13 cellular contexts compared by ENCODE assay signal in genomic region chr1:108079550-108079949, GRCh38.
DNase-seq lines count a peak whose midpoint lies in the region; ATAC-seq and TF ChIP-seq lines count a peak whose summit lies in the region.
"Had no signal": no experiment of that assay in that cellular context is flagged by ENCODE, and none has a peak within 500 bp of the region (broad histone marks: within the 10 kb centered on the region; RNA-seq: fewer than 3 reads in every experiment).

No MANE protein-coding gene starts in this region.

- no peak overlapping the region for H3K4me3 ChIP-seq in GM12865 (ENCODE audit: low read depth, low read length)
- H3K4me3 ChIP-seq: left lung, prostate gland had no signal

- no peaks in the 10 kb centered on the region for H3K36me3 Mint-ChIP-seq in activated CD4-positive, alpha-beta T cell treated with anti-CD3 and anti-CD28 coated beads for 36 hours (ENCODE audit: low read depth)
- peaks cover 2% of the 10 kb centered on the region for H3K36me3 Mint-ChIP-seq in activated naive CD8-positive, alpha-beta T cell

- H3K9me3 Mint-ChIP-seq in activated CD4-positive, alpha-beta T cell treated with anti-CD3 and anti-CD28 coated beads for 36 hours (ENCODE audit: low read depth) = no peaks in the 10 kb centered on the region
- H3K9me3 Mint-ChIP-seq in activated naive CD8-positive, alpha-beta T cell (ENCODE audit: low read depth) = no peaks in the 10 kb centered on the region

- no peaks in the 10 kb centered on the region for H3K27me3 Mint-ChIP-seq in activated CD4-positive, alpha-beta T cell treated with anti-CD3 and anti-CD28 coated beads for 36 hours
- H3K27me3 Mint-ChIP-seq in activated naive CD8-positive, alpha-beta T cell = no peaks in the 10 kb centered on the region

- POLR2A ChIA-PET in activated CD4-positive, alpha-beta T cell treated with anti-CD3 and anti-CD28 coated beads for 36 hours (lab: Charles Lee) = no interaction called here

- no peak for TF ChIP-seq CTCF in GM12865 (IDR thresholded peaks at IDR 0.05; ENCODE audit: insufficient read depth, low read depth, low read length, missing control alignments)

- intact Hi-C loops in activated CD4-positive, alpha-beta T cell treated with anti-CD3 and anti-CD28 coated beads for 36 hours (cut with DNase I, micrococcal nuclease) = no loop called here

- ATAC-seq in activated CD4-positive, alpha-beta T cell treated with anti-CD3 and anti-CD28 coated beads for 36 hours = peak; percentile 74
- ATAC-seq in GM18498 (IDR thresholded peaks at IDR 0.05; ENCODE audit: unreplicated experiment) (no peak), GM19467 (IDR thresholded peaks at IDR 0.05; ENCODE audit: unreplicated experiment) (no peak)
- ATAC-seq: left lung had no signal

- H3K27ac Mint-ChIP-seq in activated CD4-positive, alpha-beta T cell treated with anti-CD3 and anti-CD28 coated beads for 36 hours = peak overlapping the region; percentile 79
- peak overlapping the region; percentile 87 for H3K27ac Mint-ChIP-seq in activated naive CD8-positive, alpha-beta T cell

- H3K4me3 Mint-ChIP-seq in activated CD4-positive, alpha-beta T cell treated with anti-CD3 and anti-CD28 coated beads for 36 hours = no peak overlapping the region
- peak overlapping the region; percentile 30 for H3K4me3 Mint-ChIP-seq in activated naive CD8-positive, alpha-beta T cell

- DNase-seq in GM12865 (ENCODE audit: low read depth) = peak; percentile 32
- DNase-seq in activated CD4-positive, alpha-beta T cell treated with anti-CD3 and anti-CD28 coated beads for 36 hours = peak; percentile 71
- DNase-seq in stimulated activated CD4-positive, alpha-beta T cell treated with anti-CD3 and anti-CD28 coated beads, Interleukin-1b, Interleukin-23, amount 100 ng/mL, for 48 hours = peak; percentile 46
- DNase-seq in NCI-H345 (lab: John Stamatoyannopoulos, UW) = no peak
- DNase-seq in hippocampal formation (lab: John Stamatoyannopoulos, UW) = no peak
- DNase-seq: anterior cingulate cortex, left lung, NCI-H2029 treated with DMSO at 0.1 percent for 48 hours, SIG-M5 had no signal

- CTCF ChIA-PET in activated CD4-positive, alpha-beta T cell treated with anti-CD3 and anti-CD28 coated beads for 36 hours (lab: Charles Lee) = interaction anchor here (1.0 to 1.1 kb wide), 2 partner anchors 30 to 46 kb away, joined by 3 to 5 read pairs; no protein-coding TSS in a partner anchor

- peaks cover 71% of the 10 kb centered on the region for H3K4me1 Mint-ChIP-seq in activated CD4-positive, alpha-beta T cell treated with anti-CD3 and anti-CD28 coated beads for 36 hours
- peaks cover 78% of the 10 kb centered on the region for H3K4me1 Mint-ChIP-seq in activated naive CD8-positive, alpha-beta T cell (ENCODE audit: low read depth)

Comparison
In these comparisons a context has a peak if more than half of its experiments do, and no peak if none do; other contexts are left out.
1. DNase-seq: peak in GM12865 (single experiment), activated CD4-positive, alpha-beta T cell treated with anti-CD3 and anti-CD28 coated beads for 36 hours (single experiment) and stimulated activated CD4-positive, alpha-beta T cell treated with anti-CD3 and anti-CD28 coated beads, Interleukin-1b, Interleukin-23, amount 100 ng/mL, for 48 hours (single experiment); none in NCI-H345 (single experiment) and hippocampal formation (0 of 2).